In genomic region chr1:923991-924618, GRCh38 we compare ENCODE assay signal across 2 cellular contexts.
TF ChIP-seq lines count a peak whose summit lies in the region.

No MANE protein-coding gene starts in this region.

TF ChIP-seq in SK-N-SH, 30 proteins besides CTCF, POLR2A, EP300 and RAD21 (continued from another document):
- TF ChIP-seq MXI1 (IDR thresholded peaks at IDR 0.05; ENCODE audit: low read depth, low read length) (no peak), SIN3A (IDR thresholded peaks at IDR 0.05; ENCODE audit: borderline replicate concordance, low read depth, low read length) (no peak), PBX3 (IDR thresholded peaks at IDR 0.05) (no peak), FOXJ3 (CRISPR knock-in tag; IDR thresholded peaks at IDR 0.05) (no peak), EZH2phosphoT487 (IDR thresholded peaks at IDR 0.05; ENCODE audit: borderline replicate concordance, low read depth) (no peak), TEAD4 (IDR thresholded peaks at IDR 0.05; ENCODE audit: borderline replicate concordance, insufficient read depth) (no peak)

TF ChIP-seq in SK-N-SH treated with all-trans-retinoic acid at 6 μM for 48 hours, 23 proteins besides CTCF, POLR2A, EP300 and RAD21 (continued from another document):
- TF ChIP-seq, protein P1, sequence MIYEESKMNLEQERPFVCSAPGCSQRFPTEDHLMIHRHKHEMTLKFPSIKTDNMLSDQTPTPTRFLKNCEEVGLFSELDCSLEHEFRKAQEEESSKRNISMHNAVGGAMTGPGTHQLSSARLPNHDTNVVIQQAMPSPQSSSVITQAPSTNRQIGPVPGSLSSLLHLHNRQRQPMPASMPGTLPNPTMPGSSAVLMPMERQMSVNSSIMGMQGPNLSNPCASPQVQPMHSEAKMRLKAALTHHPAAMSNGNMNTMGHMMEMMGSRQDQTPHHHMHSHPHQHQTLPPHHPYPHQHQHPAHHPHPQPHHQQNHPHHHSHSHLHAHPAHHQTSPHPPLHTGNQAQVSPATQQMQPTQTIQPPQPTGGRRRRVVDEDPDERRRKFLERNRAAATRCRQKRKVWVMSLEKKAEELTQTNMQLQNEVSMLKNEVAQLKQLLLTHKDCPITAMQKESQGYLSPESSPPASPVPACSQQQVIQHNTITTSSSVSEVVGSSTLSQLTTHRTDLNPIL (CRISPR knock-in tag; IDR thresholded peaks at IDR 0.05; ENCODE audit: low read depth): no peak
- TF ChIP-seq, protein P2, sequence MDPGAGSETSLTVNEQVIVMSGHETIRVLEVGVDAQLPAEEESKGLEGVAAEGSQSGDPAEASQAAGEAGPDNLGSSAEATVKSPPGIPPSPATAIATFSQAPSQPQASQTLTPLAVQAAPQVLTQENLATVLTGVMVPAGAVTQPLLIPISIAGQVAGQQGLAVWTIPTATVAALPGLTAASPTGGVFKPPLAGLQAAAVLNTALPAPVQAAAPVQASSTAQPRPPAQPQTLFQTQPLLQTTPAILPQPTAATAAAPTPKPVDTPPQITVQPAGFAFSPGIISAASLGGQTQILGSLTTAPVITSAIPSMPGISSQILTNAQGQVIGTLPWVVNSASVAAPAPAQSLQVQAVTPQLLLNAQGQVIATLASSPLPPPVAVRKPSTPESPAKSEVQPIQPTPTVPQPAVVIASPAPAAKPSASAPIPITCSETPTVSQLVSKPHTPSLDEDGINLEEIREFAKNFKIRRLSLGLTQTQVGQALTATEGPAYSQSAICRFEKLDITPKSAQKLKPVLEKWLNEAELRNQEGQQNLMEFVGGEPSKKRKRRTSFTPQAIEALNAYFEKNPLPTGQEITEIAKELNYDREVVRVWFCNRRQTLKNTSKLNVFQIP (CRISPR knock-in tag; IDR thresholded peaks at IDR 0.05; ENCODE audit: borderline replicate concordance, low read depth): no peak
- TF ChIP-seq PPARA (CRISPR knock-in tag; IDR thresholded peaks at IDR 0.05; ENCODE audit: borderline replicate concordance): no peak
